Comparison of ENCODE assay signal across 26 cellular contexts in the genomic region with DNA sequence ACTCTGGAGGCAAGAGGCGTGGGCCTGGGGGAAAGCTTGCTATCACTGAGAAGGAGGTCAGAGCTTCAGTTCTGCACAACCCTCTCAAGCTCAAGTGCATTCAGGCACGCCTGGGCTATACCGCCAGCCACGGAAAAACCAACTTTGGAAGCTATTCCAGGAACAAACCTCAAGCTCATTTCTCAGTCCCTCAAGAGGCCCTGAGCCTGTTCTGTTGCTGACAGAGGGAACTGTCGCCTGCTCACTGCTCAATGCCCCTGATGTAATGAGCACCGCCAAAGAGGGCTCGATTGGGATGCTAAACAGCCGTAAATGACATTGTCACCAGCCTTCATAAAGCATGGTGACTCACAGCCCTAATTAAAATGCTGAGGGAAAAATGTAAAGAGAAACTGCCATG. TPM values are rescaled to one million over a fixed set of nuclear protein-coding genes. Genes with fewer than 3 reads are reported as not detected.
A peak's percentile ranks its signal among the peaks of the same experiment; 100 is the strongest.
DNase-seq lines count a peak whose midpoint lies in the region; ATAC-seq and TF ChIP-seq lines count a peak whose summit lies in the region.
"Had no signal": no experiment of that assay in that cellular context is flagged by ENCODE, and none has a peak within 500 bp of the region (broad histone marks: within the 10 kb centered on the region; RNA-seq: fewer than 3 reads in every experiment).

No MANE protein-coding gene starts in this region.

- no peak for TF ChIP-seq CTCF in GM13976 (IDR thresholded peaks at IDR 0.05; ENCODE audit: borderline replicate concordance, control extremely low read depth, extremely low read depth, insufficient read depth, missing control alignments)

- in situ Hi-C loops in GM13976 (cut with MboI; ENCODE audit: low sequenced_read_pairs, unreplicated experiment), result loop anchor here (25.0 kb wide), 1 partner anchor 485 kb away; no protein-coding TSS in a partner anchor

- ATAC-seq in GM21423 (IDR thresholded peaks at IDR 0.05; ENCODE audit: unreplicated experiment) (no peak), HG02610 (IDR thresholded peaks at IDR 0.05; ENCODE audit: unreplicated experiment) (no peak)
- ATAC-seq: GM12878, Right ventricle myocardium inferior, SK-N-SH treated with all-trans-retinoic acid at 6 μM for 48 hours, T-helper 17 cell had no signal

- DNase-seq in NOMO-1 (lab: John Stamatoyannopoulos, UW; ENCODE audit: unreplicated experiment in 2 of 2), result peak; percentile 15 to 51
- no peak for DNase-seq in NOMO-1 treated with dmso at 0.1 percent for 144 hours (lab: John Stamatoyannopoulos, UW; ENCODE audit: unreplicated experiment)
- DNase-seq in NCI-H2107 (lab: John Stamatoyannopoulos, UW), result peak; percentile 30
- peak; percentile 49 for DNase-seq in mesenteric fat pad (ENCODE audit: low spot score)
- DNase-seq in GM13976 (ENCODE audit: low spot score), result no peak
- no peak for DNase-seq in AG08396 (ENCODE audit: low spot score)
- DNase-seq: C1 segment of cervical spinal cord; CD4-positive, alpha-beta memory T cell; COR-L47; DMS53; EL; GDM1; HCEC 1CT; MM.1S; NCI-H1694 treated with DMSO at 0.1 percent for 48 hours; NCI-H345; NCI-H524 treated with DMSO at 0.1 percent for 48 hours; PC-9; SJCRH30; T-helper 17 cell had no signal

RNA-seq across cellular contexts. Expression of gene NOS1, which starts 9.2 kb away (rescaled TPM):
- 0.10 TPM for total RNA-seq in mesenteric fat pad
- total RNA-seq: CD4-positive, alpha-beta memory T cell; GM12878; PC-9; RPMI7951; T-helper 17 cell had no signal

Comparison
In these comparisons a context has a peak if more than half of its experiments do, and no peak if none do; other contexts are left out.
1. DNase-seq: peak in NOMO-1 (2 of 2), NCI-H2107 (single experiment) and mesenteric fat pad (single experiment); none in NOMO-1 treated with dmso at 0.1 percent for 144 hours (single experiment), GM13976 (single experiment) and AG08396 (single experiment).